ENCODE assay signal across 1 cellular context in the genomic region with DNA sequence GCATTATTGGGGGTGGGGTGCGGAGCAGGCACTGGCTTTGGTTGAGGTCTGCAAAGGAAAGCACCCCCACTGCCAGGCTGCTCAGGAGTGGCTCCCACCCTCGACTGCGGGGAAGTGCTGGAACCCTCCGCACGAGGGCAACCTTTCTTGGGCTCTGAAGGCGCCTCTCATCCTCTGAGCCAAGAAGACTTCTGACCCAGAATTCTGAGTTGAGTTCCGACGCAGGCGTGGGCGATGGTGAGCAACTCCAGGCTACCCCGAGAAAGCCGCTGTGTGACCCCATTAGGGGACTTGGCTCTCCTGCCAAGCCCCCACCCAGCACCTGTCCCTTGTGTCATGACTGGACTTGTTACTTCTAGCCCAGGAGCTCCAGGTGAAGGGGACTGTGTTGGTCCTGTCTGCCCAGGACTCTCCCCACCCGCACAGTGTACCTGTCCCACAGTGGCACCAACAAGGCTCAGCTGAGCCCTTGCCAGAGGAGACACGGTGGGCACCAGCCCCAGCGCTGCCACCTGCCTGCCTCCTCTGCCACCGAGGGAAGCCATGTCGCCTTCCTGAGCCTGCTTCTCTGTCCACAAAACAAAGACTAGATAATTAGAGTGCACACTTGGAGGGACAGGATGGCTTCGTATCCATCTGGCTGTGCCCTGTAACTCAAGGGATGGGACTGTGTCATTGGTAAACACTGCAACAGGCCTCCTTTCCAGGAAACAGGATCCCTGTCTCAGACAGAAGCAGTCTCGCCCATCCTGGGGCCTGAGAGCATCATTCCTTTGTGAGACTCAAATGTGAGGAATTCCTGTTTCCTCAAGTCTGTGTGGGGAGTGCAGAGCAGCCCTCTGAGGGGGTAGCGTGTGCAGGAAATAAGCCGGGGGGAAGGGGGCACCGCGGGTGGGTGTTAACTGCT.
TF ChIP-seq lines count a peak whose summit lies in the region.

No MANE protein-coding gene starts in this region.

TF ChIP-seq in H1, 55 proteins besides CTCF, POLR2A, EP300 and RAD21:
- no peak for TF ChIP-seq ASH2L (IDR thresholded peaks at IDR 0.05; ENCODE audit: low read length)
